ENCODE assay signal across 31 cellular contexts in the genomic region with DNA sequence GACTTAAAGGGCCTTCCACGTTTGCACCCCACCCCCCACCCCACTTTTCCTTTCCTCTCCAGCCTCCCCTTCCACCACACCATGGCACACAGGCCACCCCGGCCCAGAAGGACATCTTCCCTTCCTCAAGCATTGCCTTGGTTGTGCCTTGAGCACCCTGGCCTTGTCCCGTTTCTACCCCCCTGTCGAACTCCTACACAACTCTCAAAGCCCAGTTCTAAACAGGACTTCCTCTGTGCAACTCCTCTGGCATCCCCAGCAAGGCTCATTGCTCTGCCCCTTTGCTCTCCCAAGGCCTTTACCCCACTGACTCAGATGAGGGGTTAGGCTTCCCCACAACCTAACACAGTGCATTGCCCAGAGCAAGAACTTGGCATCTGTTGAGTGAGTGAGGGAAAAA.
"Had no signal": no experiment of that assay in that cellular context is flagged by ENCODE, and none has a peak within 500 bp of the region (broad histone marks: within the 10 kb centered on the region; RNA-seq: fewer than 3 reads in every experiment).

No MANE protein-coding gene starts in this region.

- H3K27me3 ChIP-seq: ascending aorta, breast epithelium, cardiac muscle cell, colonic mucosa, dorsolateral prefrontal cortex, esophagus squamous epithelium, gastroesophageal sphincter had no signal

- H3K9me3 Mint-ChIP-seq: activated B cell treated with CpG ODN at 0.5 μM for 24 hours; activated CD4-positive, alpha-beta memory T cell treated with anti-CD3 and anti-CD28 coated beads for 36 hours; activated CD4-positive, alpha-beta T cell treated with anti-CD3 and anti-CD28 coated beads, Interleukin-2, amount 10 ng/mL, durations not matched to agents 24 days and 14 days; activated naive CD4-positive, alpha-beta T cell treated with anti-CD3 and anti-CD28 coated beads, Interleukin-2, amount 10 ng/mL, durations not matched to agents 7 days and 5 days; activated naive CD4-positive, alpha-beta T cell treated with anti-CD3 and anti-CD28 coated beads, Interleukin-2, amount 50 U/mL, for 72 hours; activated T-helper 1 cell treated with anti-CD3 and anti-CD28 coated beads, Interleukin-12 subunit alpha, Interleukin-12 subunit beta, Interleukin-2, Interleukin-4 antibody, amounts not matched to agents 30 ng/mL and 10 ng/mL and 1 ng/mL, durations not matched to agents 14 hours and 24 hours and 36 hours; activated T-helper 2 cell treated with anti-CD3 and anti-CD28 coated beads, Interferon-gamma antibody, Interleukin-2, Interleukin-4, amounts not matched to agents 10 μg/mL and 5 μg/mL and 100 μg/mL, durations not matched to agents 14 hours and 24 hours and 36 hours; dendritic cell treated with granulocyte-macrophage colony-stimulating factor and Interleukin-4, amounts not matched to agents 40 ng/mL and 50 ng/mL, for 4 days; T-helper 2 cell treated with Interferon-gamma antibody and Interleukin-4, amounts not matched to agents 5 μg/mL and 100 μg/mL, for 36 hours had no signal

- H3K4me3 Mint-ChIP-seq: activated B cell treated with CpG ODN at 0.5 μM for 24 hours; activated CD4-positive, alpha-beta memory T cell treated with anti-CD3 and anti-CD28 coated beads for 36 hours; activated CD4-positive, alpha-beta T cell treated with anti-CD3 and anti-CD28 coated beads, Interleukin-2, amount 10 ng/mL, durations not matched to agents 24 days and 14 days; activated naive CD4-positive, alpha-beta T cell treated with anti-CD3 and anti-CD28 coated beads, Interleukin-2, amount 10 ng/mL, durations not matched to agents 7 days and 5 days; activated naive CD8-positive, alpha-beta T cell treated with anti-CD3 and anti-CD28 coated beads, Interleukin-2, amount 10 ng/mL, durations not matched to agents 7 days and 5 days; activated T-helper 1 cell treated with anti-CD3 and anti-CD28 coated beads, Interleukin-12 subunit alpha, Interleukin-12 subunit beta, Interleukin-2, Interleukin-4 antibody, amounts not matched to agents 30 ng/mL and 10 ng/mL and 1 ng/mL, durations not matched to agents 14 hours and 24 hours and 36 hours; brain; dendritic cell treated with granulocyte-macrophage colony-stimulating factor and Interleukin-4, amounts not matched to agents 40 ng/mL and 50 ng/mL, for 4 days; T-helper 17 cell; T-helper 2 cell treated with Interferon-gamma antibody and Interleukin-4, amounts not matched to agents 5 μg/mL and 100 μg/mL, for 36 hours had no signal

- DNase-seq: activated B cell treated with CpG ODN at 0.5 μM for 24 hours; activated CD4-positive, alpha-beta memory T cell treated with anti-CD3 and anti-CD28 coated beads for 36 hours; activated CD4-positive, alpha-beta T cell treated with anti-CD3 and anti-CD28 coated beads, Interleukin-2, amount 10 ng/mL, durations not matched to agents 24 days and 14 days; activated CD8-positive, alpha-beta memory T cell treated with anti-CD3 and anti-CD28 coated beads for 24 hours; activated effector memory CD4-positive, alpha-beta T cell treated with anti-CD3 and anti-CD28 coated beads, Interleukin-2, amount 50 U/mL, for 16 hours; activated naive CD4-positive, alpha-beta T cell treated with anti-CD3 and anti-CD28 coated beads, Interleukin-2, amount 10 ng/mL, durations not matched to agents 7 days and 5 days; activated naive CD8-positive, alpha-beta T cell treated with anti-CD3 and anti-CD28 coated beads, Interleukin-2, amount 10 ng/mL, durations not matched to agents 7 days and 5 days; activated T-cell treated with anti-CD3 and anti-CD28 coated beads, Interleukin-2, amount 50 U/mL, for 48 hours; central memory CD4-positive, alpha-beta T cell; cerebellar nuclear complex; colonic mucosa; dorsolateral prefrontal cortex; effector memory CD4-positive, alpha-beta T cell; erythroblast; esophagus squamous epithelium; foreskin melanocyte; T-helper 1 cell; T-helper 17 cell; T1000; WERI-Rb-1 had no signal

- H3K36me3 Mint-ChIP-seq: activated CD4-positive, alpha-beta memory T cell treated with anti-CD3 and anti-CD28 coated beads for 36 hours; activated naive CD4-positive, alpha-beta T cell treated with anti-CD3 and anti-CD28 coated beads, Interleukin-2, amount 10 ng/mL, durations not matched to agents 7 days and 5 days; activated naive CD4-positive, alpha-beta T cell treated with anti-CD3 and anti-CD28 coated beads, Interleukin-2, amount 50 U/mL, for 72 hours; activated naive CD8-positive, alpha-beta T cell treated with anti-CD3 and anti-CD28 coated beads, Interleukin-2, amount 10 ng/mL, durations not matched to agents 7 days and 5 days; brain had no signal

- H3K27ac ChIP-seq: ascending aorta, breast epithelium, cardiac muscle cell, colonic mucosa, dorsolateral prefrontal cortex, esophagus squamous epithelium, gastroesophageal sphincter, WERI-Rb-1 had no signal

- ATAC-seq: activated CD4-positive, CD25-positive, alpha-beta regulatory T cell treated with anti-CD3 and anti-CD28 coated beads, Interleukin-2, amount 50 U/mL, for 24 hours; activated naive CD4-positive, alpha-beta T cell treated with anti-CD3 and anti-CD28 coated beads, Interleukin-2, amount 50 U/mL, for 72 hours; gastroesophageal sphincter; T-helper 17 cell had no signal

- H3K9me3 ChIP-seq: ascending aorta, breast epithelium, colonic mucosa, esophagus squamous epithelium, gastroesophageal sphincter had no signal

- H3K27ac Mint-ChIP-seq: activated B cell treated with CpG ODN at 0.5 μM for 24 hours; activated CD4-positive, alpha-beta memory T cell treated with anti-CD3 and anti-CD28 coated beads for 36 hours; activated CD4-positive, alpha-beta T cell treated with anti-CD3 and anti-CD28 coated beads, Interleukin-2, amount 10 ng/mL, durations not matched to agents 24 days and 14 days; activated naive CD4-positive, alpha-beta T cell treated with anti-CD3 and anti-CD28 coated beads, Interleukin-2, amount 10 ng/mL, durations not matched to agents 7 days and 5 days; activated naive CD4-positive, alpha-beta T cell treated with anti-CD3 and anti-CD28 coated beads, Interleukin-2, amount 50 U/mL, for 72 hours; activated naive CD8-positive, alpha-beta T cell treated with anti-CD3 and anti-CD28 coated beads, Interleukin-2, amount 10 ng/mL, durations not matched to agents 7 days and 5 days; activated T-helper 1 cell treated with anti-CD3 and anti-CD28 coated beads, Interleukin-12 subunit alpha, Interleukin-12 subunit beta, Interleukin-2, Interleukin-4 antibody, amounts not matched to agents 30 ng/mL and 10 ng/mL and 1 ng/mL, durations not matched to agents 14 hours and 24 hours and 36 hours; activated T-helper 2 cell treated with anti-CD3 and anti-CD28 coated beads, Interferon-gamma antibody, Interleukin-2, Interleukin-4, amounts not matched to agents 10 μg/mL and 5 μg/mL and 100 μg/mL, durations not matched to agents 14 hours and 24 hours and 36 hours; brain; dendritic cell treated with granulocyte-macrophage colony-stimulating factor and Interleukin-4, amounts not matched to agents 40 ng/mL and 50 ng/mL, for 4 days; T-helper 17 cell; T-helper 2 cell treated with Interferon-gamma antibody and Interleukin-4, amounts not matched to agents 5 μg/mL and 100 μg/mL, for 36 hours had no signal

- H3K4me1 Mint-ChIP-seq: activated naive CD4-positive, alpha-beta T cell treated with anti-CD3 and anti-CD28 coated beads, Interleukin-2, amount 10 ng/mL, durations not matched to agents 7 days and 5 days; brain had no signal

- H3K36me3 ChIP-seq: ascending aorta, breast epithelium, cardiac muscle cell, colonic mucosa, esophagus squamous epithelium, gastroesophageal sphincter, WERI-Rb-1 had no signal

- H3K4me3 ChIP-seq: ascending aorta, breast epithelium, cardiac muscle cell, colonic mucosa, dorsolateral prefrontal cortex, esophagus squamous epithelium, gastroesophageal sphincter had no signal

- H3K4me1 ChIP-seq: ascending aorta, breast epithelium, colonic mucosa, esophagus squamous epithelium, gastroesophageal sphincter had no signal
